Comparison of ENCODE assay signal across 25 cellular contexts in the genomic region with DNA sequence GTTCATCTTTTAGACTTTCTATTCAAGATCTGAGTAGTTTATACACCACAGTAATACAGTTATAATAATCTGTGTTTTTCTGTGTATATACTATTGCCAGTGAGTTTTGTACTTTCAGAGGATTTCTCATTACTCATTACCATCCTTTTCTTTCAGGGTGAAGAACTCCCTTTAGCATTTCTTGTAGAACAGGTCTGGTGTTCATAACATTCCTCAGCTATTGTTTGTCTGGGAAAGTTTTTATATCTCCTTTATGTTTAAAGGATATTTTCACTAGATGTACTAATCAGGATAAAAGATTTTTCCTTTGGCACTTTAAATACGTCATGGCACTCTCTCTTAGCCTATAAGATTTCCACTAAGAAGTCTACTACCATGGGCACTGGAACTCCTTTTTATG.
DNase-seq lines count a peak whose midpoint lies in the region; ATAC-seq, FAIRE-seq and TF ChIP-seq lines count a peak whose summit lies in the region.
"Had no signal": no experiment of that assay in that cellular context is flagged by ENCODE, and none has a peak within 500 bp of the region (broad histone marks: within the 10 kb centered on the region; RNA-seq: fewer than 3 reads in every experiment).

No MANE protein-coding gene starts in this region.

- peak; percentile 86 for DNase-seq in PC-3
- DNase-seq in bronchial epithelial cell (ENCODE audit: low read depth): peak; percentile 75
- no peak for DNase-seq in keratinocyte (ENCODE audit: low read depth, low spot score)
- DNase-seq in SW 1271 (lab: John Stamatoyannopoulos, UW): no peak
- no peak for DNase-seq in hepatic stellate cell (ENCODE audit: low spot score)
- DNase-seq: 8988T; ACHN; AML-193; BE2C; CD4-positive, alpha-beta T cell; CD8-positive, alpha-beta memory T cell; DMS 273 treated with DMSO at 0.1 percent for 48 hours; DMS79; EL; GDM1; GM23248; H7; HCEC 1CT had no signal

- POLR2A ChIA-PET in PC-3 (lab: Charles Lee; ENCODE audit: unreplicated experiment): no interaction called here

- no peaks in the 10 kb centered on the region for H3K79me2 ChIP-seq in PC-3 (ENCODE audit: low read length)
- H3K79me2 ChIP-seq in keratinocyte (ENCODE audit: control insufficient read depth, insufficient read depth, low read length): no peaks in the 10 kb centered on the region

- FAIRE-seq in bronchial epithelial cell (lab: Jason Lieb, UNC) (no peak), keratinocyte (lab: Jason Lieb, UNC) (no peak)
- FAIRE-seq: A549, D721Med, GM12878, H1 had no signal

- H3K9me2 ChIP-seq in PC-3 (replicated peaks; ENCODE audit: low read length): no peaks in the 10 kb centered on the region

- H3K4me3 ChIP-seq in PC-3 (ENCODE audit: low read length) (no peak overlapping the region), bronchial epithelial cell (ENCODE audit: low read depth, low read length) (no peak overlapping the region), keratinocyte (ENCODE audit: control insufficient read depth in 2 of 3, extremely low read depth in 1 of 3, insufficient read depth in 2 of 3, low read depth in 1 of 3, low read length in 3 of 3) (no peak overlapping the region)
- H3K4me3 ChIP-seq: A549; BLaER1 treated with 17β-estradiol and CSF1 and Interleukin-3, amounts not matched to agents 10 nM and 100 nM; GM12878; GM23248 had no signal

- no TSS peak for BruUV-seq in PC-3 (replicated peaks; lab: Mats Ljungman, UMichigan)

- H3K9me3 ChIP-seq in PC-3 (ENCODE audit: low read length): peaks cover 5% of the 10 kb centered on the region; the same call in 1 of the 2 replicates
- H3K9me3 ChIP-seq in keratinocyte (ENCODE audit: control insufficient read depth, low read depth, low read length): no peaks in the 10 kb centered on the region
- H3K9me3 ChIP-seq: BE2C had no signal

- peak overlapping the region; percentile 51 for H3K9ac ChIP-seq in PC-3 (ENCODE audit: low read length)
- no peak overlapping the region for H3K9ac ChIP-seq in keratinocyte (ENCODE audit: control insufficient read depth, extremely low read depth, insufficient read depth, low read length)
- H3K9ac ChIP-seq: BLaER1 treated with 17β-estradiol and CSF1 and Interleukin-3, amounts not matched to agents 10 nM and 100 nM; GM23248 had no signal

- H3K4me1 ChIP-seq in PC-3 (ENCODE audit: insufficient read depth, low read length): peaks cover 30% of the 10 kb centered on the region
- peaks cover 12% of the 10 kb centered on the region for H3K4me1 ChIP-seq in keratinocyte (ENCODE audit: control insufficient read depth, extremely low read depth, insufficient read depth, low read length)
- H3K4me1 ChIP-seq: A549, BE2C had no signal

- H2AFZ ChIP-seq in PC-3 (ENCODE audit: low read length): no peak overlapping the region
- peak overlapping the region; percentile 17 for H2AFZ ChIP-seq in keratinocyte (ENCODE audit: control insufficient read depth, low read length)
- H2AFZ ChIP-seq: GM23248 had no signal

- ATAC-seq in PC-3: peak; percentile 23; the same call in 1 of the 2 replicates
- peak; percentile 73 for ATAC-seq in esophagus mucosa
- no peak for ATAC-seq in GM18498 (IDR thresholded peaks at IDR 0.05; ENCODE audit: unreplicated experiment)
- ATAC-seq: A549, GM12878 had no signal

- CTCF ChIA-PET in PC-3 (lab: Charles Lee): no interaction called here

- TF ChIP-seq CTCF in PC-3 (conservative IDR thresholded peaks at IDR 0.05; ENCODE audit: low read depth, low read length) (no peak), bronchial epithelial cell (IDR thresholded peaks at IDR 0.05; ENCODE audit: insufficient read depth, low read length, severe bottlenecking) (no peak), keratinocyte (optimal IDR thresholded peaks at IDR 0.05 in 1 of 3, IDR thresholded peaks at IDR 0.05 in 1 of 3, conservative IDR thresholded peaks at IDR 0.05 in 1 of 3; ENCODE audit: extremely low read depth in 1 of 3, insufficient read depth in 2 of 3, low read length in 3 of 3) (no peak)

- no peaks in the 10 kb centered on the region for H3K9me1 ChIP-seq in keratinocyte (ENCODE audit: control insufficient read depth, extremely low read depth, insufficient read depth, low read length)

- no peaks in the 10 kb centered on the region for H3F3A ChIP-seq in PC-3 (ENCODE audit: low read length, unreplicated experiment)

- no peaks in the 10 kb centered on the region for H4K20me1 ChIP-seq in PC-3 (ENCODE audit: low read length)
- H4K20me1 ChIP-seq in keratinocyte (ENCODE audit: control insufficient read depth, extremely low read depth, insufficient read depth, low read length): no peaks in the 10 kb centered on the region
- H4K20me1 ChIP-seq: BLaER1 treated with 17β-estradiol and CSF1 and Interleukin-3, amounts not matched to agents 10 nM and 100 nM had no signal

- no peaks in the 10 kb centered on the region for H3K36me3 ChIP-seq in PC-3 (ENCODE audit: low read depth, low read length)
- H3K36me3 ChIP-seq in bronchial epithelial cell (ENCODE audit: control insufficient read depth, insufficient read depth, low read length): no peaks in the 10 kb centered on the region
- no peaks in the 10 kb centered on the region for H3K36me3 ChIP-seq in keratinocyte (ENCODE audit: control insufficient read depth in 2 of 2, extremely low read depth in 1 of 2, insufficient read depth in 2 of 2, low read length in 2 of 2)
- H3K36me3 ChIP-seq: BE2C; BLaER1 treated with 17β-estradiol and CSF1 and Interleukin-3, amounts not matched to agents 10 nM and 100 nM had no signal

- H3K4me2 ChIP-seq in PC-3 (ENCODE audit: low read length): peak overlapping the region; percentile 48
- peak overlapping the region; percentile 9 for H3K4me2 ChIP-seq in keratinocyte (ENCODE audit: control insufficient read depth, extremely low read depth, insufficient read depth, low read depth, low read length)
- H3K4me2 ChIP-seq: A549; BLaER1 treated with 17β-estradiol and CSF1 and Interleukin-3, amounts not matched to agents 10 nM and 100 nM had no signal

- dilution Hi-C loops in keratinocyte (cut with MboI; ENCODE audit: extremely low pct_ligation_motif_present, low sequenced_read_pairs): no loop called here

- intact Hi-C loops in PC-3 (cut with micrococcal nuclease): loop anchor here (5.0 kb wide), 1 partner anchor 1239 kb away; a partner anchor contains a TSS

- H3K27me3 ChIP-seq in PC-3 (ENCODE audit: low read length) (no peaks in the 10 kb centered on the region), bronchial epithelial cell (ENCODE audit: control insufficient read depth, insufficient read depth, low read length) (no peaks in the 10 kb centered on the region), keratinocyte (ENCODE audit: control insufficient read depth, extremely low read depth, insufficient read depth, low read length) (no peaks in the 10 kb centered on the region)
- H3K27me3 ChIP-seq: BE2C; BLaER1 treated with 17β-estradiol and CSF1 and Interleukin-3, amounts not matched to agents 10 nM and 100 nM had no signal

- H3K27ac ChIP-seq in PC-3 (ENCODE audit: low read length): peak overlapping the region; percentile 86
- peak overlapping the region; percentile 30 for H3K27ac ChIP-seq in keratinocyte (ENCODE audit: control insufficient read depth, insufficient read depth, low read length)
- H3K27ac ChIP-seq: A549; BLaER1 treated with 17β-estradiol and CSF1 and Interleukin-3, amounts not matched to agents 10 nM and 100 nM; GM23248 had no signal

Comparison
In these comparisons a context has a peak if more than half of its experiments do, and no peak if none do; other contexts are left out.
1. DNase-seq: peak in PC-3 (single experiment) and bronchial epithelial cell (single experiment); none in keratinocyte (single experiment), SW 1271 (0 of 2) and hepatic stellate cell (single experiment).